ENCODE assay signal across 15 cellular contexts in genomic region chr13:68727788-68728187, GRCh38.
"Had no signal": no experiment of that assay in that cellular context is flagged by ENCODE, and none has a peak within 500 bp of the region (broad histone marks: within the 10 kb centered on the region; RNA-seq: fewer than 3 reads in every experiment).

No MANE protein-coding gene starts in this region.

- DNase-seq: activated B cell treated with CpG ODN at 0.5 μM for 24 hours; activated CD4-positive, alpha-beta T cell treated with anti-CD3 and anti-CD28 coated beads, Interleukin-2, amount 10 ng/mL, durations not matched to agents 24 days and 14 days; activated CD8-positive, alpha-beta memory T cell treated with anti-CD3 and anti-CD28 coated beads, Interleukin-2, amount 50 U/mL, for 4 hours; activated CD8-positive, alpha-beta T cell treated with anti-CD3 and anti-CD28 coated beads, Interleukin-2, amount 10 ng/mL, durations not matched to agents 7 days and 5 days; activated effector memory CD4-positive, alpha-beta T cell treated with anti-CD3 and anti-CD28 coated beads, Interleukin-2, amount 50 U/mL, for 16 hours; activated T-cell treated with anti-CD3 and anti-CD28 coated beads, Interleukin-2, amount 50 U/mL, for 48 hours; body of pancreas; cortex of kidney; effector CD4-positive, alpha-beta T cell; left lung; mucosa of descending colon; naive thymus-derived CD4-positive, alpha-beta T cell; stimulated activated CD4-positive, alpha-beta T cell treated with anti-CD3 and anti-CD28 coated beads, Interleukin-1b, Interleukin-23, amount 100 ng/mL, for 48 hours; stimulated activated naive CD8-positive, alpha-beta T cell treated with anti-CD3 and anti-CD28 coated beads, Interleukin-15, amount 100 ng/mL, for 72 hours had no signal

- ATAC-seq: activated CD8-positive, alpha-beta T cell treated with anti-CD3 and anti-CD28 coated beads, Interleukin-2, amount 10 ng/mL, durations not matched to agents 7 days and 5 days; activated naive CD4-positive, alpha-beta T cell treated with anti-CD3 and anti-CD28 coated beads, Interleukin-2, amount 50 U/mL, for 72 hours; body of pancreas; left lung; mucosa of descending colon; naive thymus-derived CD4-positive, alpha-beta T cell; stimulated activated naive CD8-positive, alpha-beta T cell treated with anti-CD3 and anti-CD28 coated beads, Interleukin-15, amount 100 ng/mL, for 72 hours had no signal
